In the genomic region with DNA sequence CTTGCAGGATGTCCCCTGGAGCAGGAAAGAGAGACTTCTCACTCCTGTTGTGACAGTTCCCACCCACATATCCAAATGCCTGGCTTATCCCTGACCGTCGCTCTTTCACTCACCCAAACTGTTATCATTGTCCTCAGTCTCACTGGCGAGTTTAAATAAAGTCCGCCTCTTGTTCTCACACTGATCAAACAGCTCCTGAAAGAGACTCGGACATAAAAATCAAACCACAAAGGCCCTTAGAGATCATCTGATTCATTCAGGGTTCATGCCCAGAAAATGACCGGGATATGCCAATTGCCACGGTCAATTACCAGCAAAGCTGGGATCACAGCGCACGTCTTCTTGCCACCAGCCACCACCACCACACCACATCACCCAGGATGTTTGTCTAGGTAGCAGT, we compare ENCODE assay signal across 19 cellular contexts. TPM values are rescaled to one million over a fixed set of nuclear protein-coding genes. Genes with fewer than 3 reads are reported as not detected.
DNase-seq lines count a peak whose midpoint lies in the region; ATAC-seq and TF ChIP-seq lines count a peak whose summit lies in the region.
"Had no signal": no experiment of that assay in that cellular context is flagged by ENCODE, and none has a peak within 500 bp of the region (broad histone marks: within the 10 kb centered on the region; RNA-seq: fewer than 3 reads in every experiment).

No MANE protein-coding gene starts in this region.

- TF ChIP-seq POLR2A in spleen (IDR thresholded peaks at IDR 0.05) = no peak

- no peaks in the 10 kb centered on the region for H3K79me2 ChIP-seq in GM23338 (replicated peaks; ENCODE audit: insufficient read depth)

- ATAC-seq in GM23338 = no peak

- peaks cover 4% of the 10 kb centered on the region; the same call in 1 of the 2 replicates for H4K20me1 ChIP-seq in GM23338 (replicated peaks; ENCODE audit: insufficient read depth)

- H3K27me3 Mint-ChIP-seq in T-helper 1 cell treated with Interleukin-12 subunit alpha and Interleukin-12 subunit beta and Interleukin-4 antibody, amounts not matched to agents 30 μg/mL and 1 μg/mL, for 36 hours (ENCODE audit: low read depth) = no peaks in the 10 kb centered on the region
- peaks cover 7% of the 10 kb centered on the region for H3K27me3 Mint-ChIP-seq in endothelial cell (ENCODE audit: unreplicated experiment)
- peaks cover 22% of the 10 kb centered on the region for H3K27me3 Mint-ChIP-seq in GM23338 (ENCODE audit: insufficient read depth, low read depth, poor library complexity)
- H3K27me3 Mint-ChIP-seq: activated CD4-positive, alpha-beta T cell treated with anti-CD3 and anti-CD28 coated beads, Interleukin-2, amount 10 ng/mL, durations not matched to agents 7 days and 5 days; brain had no signal

- TF ChIP-seq CTCF in endothelial cell (IDR thresholded peaks at IDR 0.05; ENCODE audit: unreplicated experiment) (no peak), spleen (IDR thresholded peaks at IDR 0.05 in 8 of 11, conservative IDR thresholded peaks at IDR 0.05 in 3 of 11) (no peak), coronary artery (IDR thresholded peaks at IDR 0.05) (no peak), GM23338 (conservative IDR thresholded peaks at IDR 0.05; ENCODE audit: low read depth in 2 of 2) (no peak)

- H3K4me1 Mint-ChIP-seq in T-helper 1 cell treated with Interleukin-12 subunit alpha and Interleukin-12 subunit beta and Interleukin-4 antibody, amounts not matched to agents 30 μg/mL and 1 μg/mL, for 36 hours (ENCODE audit: low read depth) = peaks cover 31% of the 10 kb centered on the region
- H3K4me1 Mint-ChIP-seq in endothelial cell (ENCODE audit: unreplicated experiment) = peaks cover 11% of the 10 kb centered on the region
- peaks cover 10% of the 10 kb centered on the region; the same call in 2 of the 3 replicates for H3K4me1 Mint-ChIP-seq in GM23338
- H3K4me1 Mint-ChIP-seq: brain had no signal

- H3K4me1 ChIP-seq in spleen (peaks cover 7 to 84% (median 59%) of the 10 kb centered on the region in 6 donors), GM23338 (ENCODE audit: insufficient read depth) (no peaks in the 10 kb centered on the region)
- H3K4me1 ChIP-seq: thyroid gland had no signal

- H3K36me3 Mint-ChIP-seq in T-helper 1 cell treated with Interleukin-12 subunit alpha and Interleukin-12 subunit beta and Interleukin-4 antibody, amounts not matched to agents 30 μg/mL and 1 μg/mL, for 36 hours (ENCODE audit: low read depth) = peaks cover 51% of the 10 kb centered on the region
- H3K36me3 Mint-ChIP-seq in endothelial cell (ENCODE audit: low read depth, unreplicated experiment) (peaks cover 48% of the 10 kb centered on the region), GM23338 (ENCODE audit: low read depth) (peaks cover 78% of the 10 kb centered on the region)

- no peaks in the 10 kb centered on the region for H3K9me3 ChIP-seq in spleen
- H3K9me3 ChIP-seq: Caco-2, thyroid gland had no signal

- no peak overlapping the region for H2AFZ ChIP-seq in GM23338

- no peak overlapping the region for H3K4me3 Mint-ChIP-seq in T-helper 1 cell treated with Interleukin-12 subunit alpha and Interleukin-12 subunit beta and Interleukin-4 antibody, amounts not matched to agents 30 μg/mL and 1 μg/mL, for 36 hours
- peak overlapping the region; percentile 69 for H3K4me3 Mint-ChIP-seq in endothelial cell (ENCODE audit: unreplicated experiment)
- H3K4me3 Mint-ChIP-seq in GM23338 = no peak overlapping the region
- H3K4me3 Mint-ChIP-seq: activated CD4-positive, alpha-beta T cell treated with anti-CD3 and anti-CD28 coated beads, Interleukin-2, amount 10 ng/mL, durations not matched to agents 7 days and 5 days; brain had no signal

- H3K27ac ChIP-seq in spleen (peak overlapping the region; percentile 46 to 89 (median 62)), coronary artery (peak overlapping the region in 1 of 2 donors; percentile 57), GM23338 (ENCODE audit: low read depth) (no peak overlapping the region)
- H3K27ac ChIP-seq: 22Rv1, thyroid gland had no signal

- intact Hi-C loops in spleen (cut with DNase I; ENCODE audit: low total_unique reads) = no loop called here

- H3K27me3 ChIP-seq in spleen (replicated peaks in 1 of 7) (no peaks in the 10 kb centered on the region), GM23338 (ENCODE audit: insufficient read depth) (no peaks in the 10 kb centered on the region)
- H3K27me3 ChIP-seq: thyroid gland had no signal

- peak overlapping the region; percentile 17 for H3K27ac Mint-ChIP-seq in T-helper 1 cell treated with Interleukin-12 subunit alpha and Interleukin-12 subunit beta and Interleukin-4 antibody, amounts not matched to agents 30 μg/mL and 1 μg/mL, for 36 hours
- H3K27ac Mint-ChIP-seq in endothelial cell (ENCODE audit: unreplicated experiment) (peak overlapping the region; percentile 48), GM23338 (no peak overlapping the region; the same call in 1 of the 2 replicates)

- H3K9me3 Mint-ChIP-seq in T-helper 1 cell treated with Interleukin-12 subunit alpha and Interleukin-12 subunit beta and Interleukin-4 antibody, amounts not matched to agents 30 μg/mL and 1 μg/mL, for 36 hours = no peaks in the 10 kb centered on the region
- H3K9me3 Mint-ChIP-seq in endothelial cell (ENCODE audit: unreplicated experiment) (no peaks in the 10 kb centered on the region), GM23338 (no peaks in the 10 kb centered on the region)
- H3K9me3 Mint-ChIP-seq: activated CD4-positive, alpha-beta T cell treated with anti-CD3 and anti-CD28 coated beads, Interleukin-2, amount 10 ng/mL, durations not matched to agents 7 days and 5 days; brain had no signal

- 92 to 95% (median 93%) methylated on average over 9 of the region's 9 CpGs for WGBS in spleen, 5 donors

- DNase-seq in T-helper 1 cell = no peak
- peak; percentile 17 for DNase-seq in RPMI7951 (ENCODE audit: low read depth)
- no peak for DNase-seq in endothelial cell (ENCODE audit: low spot score)
- no peak for DNase-seq in spleen
- no peak for DNase-seq in NCI-H146 (lab: John Stamatoyannopoulos, UW)
- no peak for DNase-seq in coronary artery (ENCODE audit: low spot score)
- DNase-seq in GM23338 (ENCODE audit: low spot score) = no peak
- DNase-seq: activated CD4-positive, alpha-beta T cell treated with anti-CD3 and anti-CD28 coated beads, Interleukin-2, amount 10 ng/mL, durations not matched to agents 7 days and 5 days; activated gamma-delta T cell treated with Interleukin-2 at 50 U/mL for 16 hours; GF-D8; NCI-H2081; NCI-H748 treated with DMSO at 0.1 percent for 48 hours; nucleus accumbens; RPMI8226; thyroid gland had no signal

- no peaks in the 10 kb centered on the region for H3K9me2 ChIP-seq in GM23338 (ENCODE audit: insufficient read depth)

- H3K4me3 ChIP-seq in spleen (no peak overlapping the region), coronary artery (no peak overlapping the region), GM23338 (no peak overlapping the region)
- H3K4me3 ChIP-seq: thyroid gland had no signal

- no peak overlapping the region for H3K4me2 ChIP-seq in GM23338

- peaks cover 26% of the 10 kb centered on the region for H3F3A ChIP-seq in GM23338 (replicated peaks; ENCODE audit: low read depth)

- H3K36me3 ChIP-seq in spleen (peaks cover 3 to 100% (median 98%) of the 10 kb centered on the region in 6 donors), GM23338 (ENCODE audit: insufficient read depth) (peaks cover 14% of the 10 kb centered on the region; the same call in 1 of the 2 replicates)

TF ChIP-seq in GM23338, 12 proteins besides CTCF, POLR2A, EP300 and RAD21:
- TF ChIP-seq JUNB (IDR thresholded peaks at IDR 0.05; ENCODE audit: unreplicated experiment) = no peak
- TF ChIP-seq, protein P1, sequence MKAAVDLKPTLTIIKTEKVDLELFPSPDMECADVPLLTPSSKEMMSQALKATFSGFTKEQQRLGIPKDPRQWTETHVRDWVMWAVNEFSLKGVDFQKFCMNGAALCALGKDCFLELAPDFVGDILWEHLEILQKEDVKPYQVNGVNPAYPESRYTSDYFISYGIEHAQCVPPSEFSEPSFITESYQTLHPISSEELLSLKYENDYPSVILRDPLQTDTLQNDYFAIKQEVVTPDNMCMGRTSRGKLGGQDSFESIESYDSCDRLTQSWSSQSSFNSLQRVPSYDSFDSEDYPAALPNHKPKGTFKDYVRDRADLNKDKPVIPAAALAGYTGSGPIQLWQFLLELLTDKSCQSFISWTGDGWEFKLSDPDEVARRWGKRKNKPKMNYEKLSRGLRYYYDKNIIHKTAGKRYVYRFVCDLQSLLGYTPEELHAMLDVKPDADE (IDR thresholded peaks at IDR 0.05) = no peak
TF ChIP-seq in GM23338: peak in this region for 0.

RNA-seq across cellular contexts. Expression of a gene that starts 19.9 kb away (rescaled TPM):
- 6.4 and 8.4 TPM in 2 replicates for total RNA-seq in RPMI7951 (2014; rRNA removed; shearing (Covaris generic))
- 60.8 TPM for total RNA-seq in endothelial cell (ENCODE audit: unreplicated experiment)
- 10 to 100 TPM; 38.0 to 73.7 (median 65.2) TPM for total RNA-seq in spleen
- 10 to 100 TPM; 14.1 to 37.9 (median 26.9) TPM for polyA plus RNA-seq in spleen
- total RNA-seq in GM23338 (2014; rRNA removed; shearing (Covaris generic)) = 29.4 and 54.3 TPM in 2 replicates
- polyA plus RNA-seq in GM23338 (2016; fragmentation: Nextera tagmentation; extraction: Ambion mirVana) = 20.8 and 22.5 TPM in 2 replicates

RNA-seq across cellular contexts. Expression of a gene that starts 20.2 kb away (rescaled TPM):
- total RNA-seq in RPMI7951 (2014; rRNA removed; shearing (Covaris generic)) = 54.8 and 58.2 TPM in 2 replicates
- total RNA-seq in endothelial cell (ENCODE audit: unreplicated experiment) (63.4 TPM), spleen (10 to 100 TPM; 32.2 to 38.4 (median 35.1) TPM)
- polyA plus RNA-seq in spleen (10 to 100 TPM; 39.1 to 62.7 (median 47.2) TPM), GM23338 (2016; fragmentation: Nextera tagmentation; extraction: Ambion mirVana) (104 and 114 TPM in 2 replicates)
- 60.6 and 72.8 TPM in 2 replicates for total RNA-seq in GM23338 (2014; rRNA removed; shearing (Covaris generic))

RNA-seq across cellular contexts. Expression of a gene that starts 29.5 kb away (rescaled TPM):
- 7.4 and 9.3 TPM in 2 replicates for total RNA-seq in RPMI7951 (2014; rRNA removed; shearing (Covaris generic))
- 15.7 TPM for total RNA-seq in endothelial cell (ENCODE audit: unreplicated experiment)
- 10 to 100 TPM; 27.1 to 47.3 (median 38.0) TPM for total RNA-seq in spleen
- polyA plus RNA-seq in spleen = 10 to 100 TPM; 28.2 to 38.0 (median 34.3) TPM
- 15.5 and 15.9 TPM in 2 replicates for total RNA-seq in GM23338 (2014; rRNA removed; shearing (Covaris generic))
- polyA plus RNA-seq in GM23338 (2016; fragmentation: Nextera tagmentation; extraction: Ambion mirVana) = 9.4 and 11.3 TPM in 2 replicates

RNA-seq across cellular contexts. Expression of a gene that starts 36.0 kb away (rescaled TPM):
- 58.0 and 62.7 TPM in 2 replicates for total RNA-seq in RPMI7951 (2014; rRNA removed; shearing (Covaris generic))
- 83.9 TPM for total RNA-seq in endothelial cell (ENCODE audit: unreplicated experiment)
- total RNA-seq in spleen = 10 to 100 TPM; 35.5 to 83.8 (median 66.1) TPM
- polyA plus RNA-seq in spleen = 10 to 100 TPM; 45.8 to 79.8 (median 61.8) TPM
- 57.2 and 59.4 TPM in 2 replicates for total RNA-seq in GM23338 (2014; rRNA removed; shearing (Covaris generic))
- polyA plus RNA-seq in GM23338 (2016; fragmentation: Nextera tagmentation; extraction: Ambion mirVana) = 114 and 116 TPM in 2 replicates

RNA-seq across cellular contexts. Expression of a gene that starts 47.7 kb away (rescaled TPM):
- 7.3 and 7.9 TPM in 2 replicates for total RNA-seq in RPMI7951 (2014; rRNA removed; shearing (Covaris generic))
- 2.9 TPM for total RNA-seq in endothelial cell (ENCODE audit: unreplicated experiment)
- 10 to 100 TPM; 12.4 to 32.5 (median 19.1) TPM for total RNA-seq in spleen
- 10 to 100 TPM; 18.5 to 21.2 (median 19.2) TPM for polyA plus RNA-seq in spleen
- 16.3 and 22.4 TPM in 2 replicates for total RNA-seq in GM23338 (2014; rRNA removed; shearing (Covaris generic))
- polyA plus RNA-seq in GM23338 (2016; fragmentation: Nextera tagmentation; extraction: Ambion mirVana) = 17.9 and 19.4 TPM in 2 replicates
